8 cellular contexts compared by ENCODE assay signal in the genomic region with DNA sequence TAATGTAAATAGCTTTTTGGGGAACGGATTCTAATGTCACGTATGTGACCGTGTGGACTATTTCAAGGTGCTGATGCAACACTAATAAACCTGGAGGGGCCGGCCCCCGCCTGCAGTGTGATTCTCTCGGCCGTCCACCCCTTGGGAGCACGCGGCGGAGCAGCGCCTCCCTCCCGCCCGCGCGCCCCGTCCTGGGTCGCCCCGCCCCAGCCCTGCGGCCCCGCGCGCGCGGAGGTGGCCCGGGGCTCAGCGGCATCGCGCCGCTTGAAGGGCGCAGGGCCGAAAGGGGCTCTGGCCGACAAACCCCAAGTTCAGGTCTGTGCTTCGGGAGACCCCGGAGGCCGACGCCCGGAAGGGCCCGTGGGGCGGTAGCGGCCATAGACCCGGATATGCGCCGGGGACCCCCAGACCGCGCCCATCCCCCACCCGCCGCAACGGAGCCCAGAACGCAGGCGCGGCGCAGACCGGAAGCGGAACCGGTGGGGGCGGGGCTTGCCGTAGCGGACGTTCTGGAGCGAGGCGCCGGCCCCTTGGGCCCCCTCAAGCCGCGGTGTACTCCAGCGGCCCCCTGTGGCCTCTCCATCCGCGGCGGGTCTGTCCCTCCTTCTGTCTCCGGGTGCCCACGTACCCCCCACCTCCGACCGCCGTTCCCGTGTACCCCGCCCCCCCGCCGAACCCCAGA. TPM values are rescaled to one million over a fixed set of nuclear protein-coding genes. Genes with fewer than 3 reads are reported as not detected.
DNase-seq lines count a peak whose midpoint lies in the region; FAIRE-seq and TF ChIP-seq lines count a peak whose summit lies in the region.

Gene TEX22, plus strand, starts transcription at position 495 of the 682 bp plus-strand sequence. CDS start 803 bp downstream, outside the sequence.

- intact Hi-C loops in activated naive CD4-positive, alpha-beta T cell treated with anti-CD3 and anti-CD28 coated beads for 36 hours (cut with micrococcal nuclease), result loop anchor here (1.0 to 2.0 kb wide), 3 partner anchors 17 to 93 kb away; partner anchors contain the start of gene TEDC1
- intact Hi-C loops in testis (cut with DNase I; ENCODE audit: low total_unique reads), result no loop called here

- H3K4me3 ChIP-seq in MG63, result peak within 1 kb of the TSS; percentile 73
- peak within 1 kb of the TSS; percentile 71 for H3K4me3 ChIP-seq in SJSA1
- peak within 1 kb of the TSS; percentile 81 for H3K4me3 ChIP-seq in osteoblast (ENCODE audit: insufficient read depth, low read length)
- peak within 1 kb of the TSS; percentile 92 to 94 for H3K4me3 ChIP-seq in testis

- 1 to 2% methylated on average over 16 to 72 of the region's 77 CpGs for WGBS in testis, 2 donors

- H3K9me3 ChIP-seq in MG63 (no peaks in the 10 kb centered on the region), SJSA1 (replicated peaks) (no peaks in the 10 kb centered on the region), osteoblast (ENCODE audit: low read depth, low read length) (no peaks in the 10 kb centered on the region), testis (no peaks in the 10 kb centered on the region)

- peak within 1 kb of the TSS; percentile 83 for H3K27ac Mint-ChIP-seq in activated naive CD4-positive, alpha-beta T cell treated with anti-CD3 and anti-CD28 coated beads for 36 hours

- H4K20me1 ChIP-seq in osteoblast (ENCODE audit: insufficient read depth, low read length), result no peaks in the 10 kb centered on the region

- H3K36me3 Mint-ChIP-seq in activated naive CD4-positive, alpha-beta T cell treated with anti-CD3 and anti-CD28 coated beads for 36 hours (ENCODE audit: low read depth), result peaks cover 34% of the 10 kb centered on the region

- H3K4me1 Mint-ChIP-seq in activated naive CD4-positive, alpha-beta T cell treated with anti-CD3 and anti-CD28 coated beads for 36 hours (ENCODE audit: low read depth), result peaks cover 26% of the 10 kb centered on the region

- DNase-seq in ELR (ENCODE audit: low read depth) (peak; percentile 89), H54 (ENCODE audit: insufficient read length, low spot score) (peak; percentile 82), MG63 (peak; percentile 75), SJSA1 (ENCODE audit: low read depth in 1 of 2, low spot score in 2 of 2) (peak; percentile 89 to 93), globus pallidus (ENCODE audit: low spot score) (peak; percentile 73), osteoblast (ENCODE audit: insufficient read length, low spot score, missing footprints) (peak; percentile 99), testis (peak; percentile 90)
- peak; percentile 90 for DNase-seq in activated naive CD4-positive, alpha-beta T cell treated with anti-CD3 and anti-CD28 coated beads for 36 hours

- CTCF ChIA-PET in activated naive CD4-positive, alpha-beta T cell treated with anti-CD3 and anti-CD28 coated beads for 36 hours (lab: Charles Lee), result interaction anchor here (0.9 to 1.9 kb wide), 3 partner anchors 13 to 92 kb away, joined by 3 to 7 read pairs (median 6); no protein-coding TSS in a partner anchor

- H2AFZ ChIP-seq in osteoblast (ENCODE audit: low read length), result peak within 1 kb of the TSS; percentile 65

- TF ChIP-seq POLR2A in H54 (IDR thresholded peaks at IDR 0.05; ENCODE audit: low read depth, low read length) (peak; percentile 46; the same call in 1 of the 2 replicates), testis (IDR thresholded peaks at IDR 0.05) (no peak)

- no peaks in the 10 kb centered on the region for H3K27me3 Mint-ChIP-seq in activated naive CD4-positive, alpha-beta T cell treated with anti-CD3 and anti-CD28 coated beads for 36 hours (ENCODE audit: low read depth)

- peaks cover 13% of the 10 kb centered on the region for H3K79me2 ChIP-seq in osteoblast (ENCODE audit: insufficient read depth, low read length)

- no peaks in the 10 kb centered on the region for H3K27me3 ChIP-seq in MG63
- no peaks in the 10 kb centered on the region for H3K27me3 ChIP-seq in SJSA1 (replicated peaks)
- no peaks in the 10 kb centered on the region for H3K27me3 ChIP-seq in osteoblast (ENCODE audit: insufficient read depth, low read length)
- H3K27me3 ChIP-seq in testis, result no peaks in the 10 kb centered on the region

- peaks cover 31% of the 10 kb centered on the region for H3K4me1 ChIP-seq in SJSA1 (replicated peaks)
- peaks cover 10% of the 10 kb centered on the region for H3K4me1 ChIP-seq in osteoblast (ENCODE audit: insufficient read depth, low read length)
- peaks cover 13% of the 10 kb centered on the region for H3K4me1 ChIP-seq in testis

- TF ChIP-seq CTCF in osteoblast (IDR thresholded peaks at IDR 0.05; ENCODE audit: extremely low read depth, low read depth, low read length) (no peak), testis (IDR thresholded peaks at IDR 0.05) (no peak)

- peak within 1 kb of the TSS; percentile 86 for H3K4me2 ChIP-seq in osteoblast (ENCODE audit: insufficient read depth, low read length)

- H3K27ac ChIP-seq in SJSA1 (peak within 1 kb of the TSS; percentile 94), osteoblast (ENCODE audit: low read depth, low read length) (peak within 1 kb of the TSS; percentile 69), testis (peak within 1 kb of the TSS; percentile 79 to 91)

- no peak for FAIRE-seq in H54 (lab: Jason Lieb, UNC)

- peak within 1 kb of the TSS; percentile 85 for H3K4me3 Mint-ChIP-seq in activated naive CD4-positive, alpha-beta T cell treated with anti-CD3 and anti-CD28 coated beads for 36 hours

- H3K9me3 Mint-ChIP-seq in activated naive CD4-positive, alpha-beta T cell treated with anti-CD3 and anti-CD28 coated beads for 36 hours, result peaks cover 23% of the 10 kb centered on the region

- H3K36me3 ChIP-seq in MG63 (peaks cover 13% of the 10 kb centered on the region), SJSA1 (peaks cover 26% of the 10 kb centered on the region), osteoblast (ENCODE audit: insufficient read depth, low read length) (peaks cover 12% of the 10 kb centered on the region), testis (ENCODE audit: low read depth, missing control alignments) (no peaks in the 10 kb centered on the region)

RNA-seq across cellular contexts. Expression of gene TEX22, which starts in this region (rescaled TPM):
- total RNA-seq in MG63 (2014; rRNA removed; shearing (Covaris generic); ENCODE audit: low replicate concordance), result 0.22 and 0.63 TPM in 2 replicates
- 0.11 TPM in 1 of 2 replicates, not detected in the other for total RNA-seq in SJSA1 (2014; rRNA removed; shearing (Covaris generic))
- total RNA-seq in activated naive CD4-positive, alpha-beta T cell treated with anti-CD3 and anti-CD28 coated beads for 36 hours, result 1 to 10 TPM; 2.0 to 2.6 TPM
- under 0.01 and 0.29 TPM in 2 replicates for total RNA-seq in osteoblast
- total RNA-seq in testis, result 1 to 10 TPM; 5.2 to 6.6 TPM
- 21.5 TPM for polyA plus RNA-seq in testis (ENCODE audit: insufficient read depth, low read depth, low replicate concordance)

Comparison
In these comparisons a context has a peak if more than half of its experiments do, and no peak if none do; other contexts are left out.
1. Peak in every context shown above with its lines: DNase-seq, H3K4me3 ChIP-seq and H3K27ac ChIP-seq.
2. Peak in DNase-seq and H3K4me3 ChIP-seq in MG63; RNA of the gene not detected or under 1 TPM.
3. Peak in DNase-seq, H3K4me3 ChIP-seq and H3K27ac ChIP-seq in SJSA1; RNA of the gene not detected or under 1 TPM.
4. Peak in DNase-seq, H3K4me3 ChIP-seq, H3K27ac ChIP-seq and H3K4me2 ChIP-seq in osteoblast; RNA of the gene not detected or under 1 TPM.